Comparison of ENCODE assay signal across 2 cellular contexts in the genomic region with DNA sequence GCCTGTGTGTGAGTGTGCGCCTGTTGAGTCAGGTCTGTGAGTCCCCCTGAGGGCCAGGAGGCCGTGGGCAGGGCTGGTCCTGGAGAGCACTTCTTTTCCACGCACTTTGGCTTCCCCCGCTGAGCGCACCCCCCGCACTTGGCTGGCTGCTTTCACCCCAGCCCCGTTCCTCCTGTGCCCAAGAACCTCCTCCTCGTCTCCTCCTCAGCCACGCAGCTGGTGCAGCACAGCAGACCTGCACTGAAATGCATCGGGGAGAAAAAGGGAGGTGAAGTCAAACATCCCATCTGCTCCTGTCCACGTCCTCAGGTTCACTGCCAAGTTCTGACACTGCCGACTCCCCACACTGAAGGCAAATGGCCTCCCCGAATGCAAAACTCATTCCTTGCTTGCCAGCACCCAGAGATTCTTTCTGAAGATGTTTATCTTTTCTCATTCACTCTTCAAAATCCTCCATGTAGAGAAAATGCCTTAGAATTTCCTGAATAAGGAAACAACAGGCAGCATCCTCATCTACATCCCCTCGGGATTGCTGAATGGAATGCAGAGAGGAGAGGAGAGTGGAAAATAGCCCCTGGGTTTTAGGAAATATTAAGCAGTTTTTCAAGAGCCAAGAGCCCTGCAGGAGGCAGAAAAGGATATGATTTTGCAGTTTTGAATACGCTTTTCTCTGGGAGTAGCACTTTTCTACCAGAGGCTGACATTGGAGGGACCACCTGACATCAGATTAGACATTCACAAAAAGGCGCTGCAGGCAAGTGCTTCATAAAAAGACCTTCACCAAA.
TF ChIP-seq lines count a peak whose summit lies in the region.

No MANE protein-coding gene starts in this region.

TF ChIP-seq in SK-N-SH, 30 proteins besides CTCF, POLR2A, EP300 and RAD21 (continued from another document):
- TF ChIP-seq, protein P1, sequence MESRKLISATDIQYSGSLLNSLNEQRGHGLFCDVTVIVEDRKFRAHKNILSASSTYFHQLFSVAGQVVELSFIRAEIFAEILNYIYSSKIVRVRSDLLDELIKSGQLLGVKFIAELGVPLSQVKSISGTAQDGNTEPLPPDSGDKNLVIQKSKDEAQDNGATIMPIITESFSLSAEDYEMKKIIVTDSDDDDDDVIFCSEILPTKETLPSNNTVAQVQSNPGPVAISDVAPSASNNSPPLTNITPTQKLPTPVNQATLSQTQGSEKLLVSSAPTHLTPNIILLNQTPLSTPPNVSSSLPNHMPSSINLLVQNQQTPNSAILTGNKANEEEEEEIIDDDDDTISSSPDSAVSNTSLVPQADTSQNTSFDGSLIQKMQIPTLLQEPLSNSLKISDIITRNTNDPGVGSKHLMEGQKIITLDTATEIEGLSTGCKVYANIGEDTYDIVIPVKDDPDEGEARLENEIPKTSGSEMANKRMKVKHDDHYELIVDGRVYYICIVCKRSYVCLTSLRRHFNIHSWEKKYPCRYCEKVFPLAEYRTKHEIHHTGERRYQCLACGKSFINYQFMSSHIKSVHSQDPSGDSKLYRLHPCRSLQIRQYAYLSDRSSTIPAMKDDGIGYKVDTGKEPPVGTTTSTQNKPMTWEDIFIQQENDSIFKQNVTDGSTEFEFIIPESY (IDR thresholded peaks at IDR 0.05; ENCODE audit: borderline replicate concordance, low read depth), result no peak
- TF ChIP-seq EZH2phosphoT487 (IDR thresholded peaks at IDR 0.05; ENCODE audit: borderline replicate concordance, low read depth), result no peak
- TF ChIP-seq GABPA (IDR thresholded peaks at IDR 0.05; ENCODE audit: low read depth), result no peak
- TF ChIP-seq FOXJ3 (CRISPR knock-in tag; IDR thresholded peaks at IDR 0.05), result no peak
- no peak for TF ChIP-seq TAF1 (IDR thresholded peaks at IDR 0.05; ENCODE audit: borderline replicate concordance, low read depth, low read length)
- no peak for TF ChIP-seq ELF1 (IDR thresholded peaks at IDR 0.05)

TF ChIP-seq in SK-N-SH treated with all-trans-retinoic acid at 6 μM for 48 hours, 23 proteins besides CTCF, POLR2A, EP300 and RAD21 (continued from another document):
- TF ChIP-seq ISL1 (CRISPR knock-in tag; IDR thresholded peaks at IDR 0.05) (no peak), GLIS3 (CRISPR knock-in tag; IDR thresholded peaks at IDR 0.05) (no peak), ARNTL (CRISPR knock-in tag; IDR thresholded peaks at IDR 0.05; ENCODE audit: borderline replicate concordance, low read depth) (no peak), ZNF8 (CRISPR knock-in tag; IDR thresholded peaks at IDR 0.05) (no peak), OSR1 (CRISPR knock-in tag; IDR thresholded peaks at IDR 0.05) (no peak)
